ENCODE assay signal across 1 cellular context in the genomic region with DNA sequence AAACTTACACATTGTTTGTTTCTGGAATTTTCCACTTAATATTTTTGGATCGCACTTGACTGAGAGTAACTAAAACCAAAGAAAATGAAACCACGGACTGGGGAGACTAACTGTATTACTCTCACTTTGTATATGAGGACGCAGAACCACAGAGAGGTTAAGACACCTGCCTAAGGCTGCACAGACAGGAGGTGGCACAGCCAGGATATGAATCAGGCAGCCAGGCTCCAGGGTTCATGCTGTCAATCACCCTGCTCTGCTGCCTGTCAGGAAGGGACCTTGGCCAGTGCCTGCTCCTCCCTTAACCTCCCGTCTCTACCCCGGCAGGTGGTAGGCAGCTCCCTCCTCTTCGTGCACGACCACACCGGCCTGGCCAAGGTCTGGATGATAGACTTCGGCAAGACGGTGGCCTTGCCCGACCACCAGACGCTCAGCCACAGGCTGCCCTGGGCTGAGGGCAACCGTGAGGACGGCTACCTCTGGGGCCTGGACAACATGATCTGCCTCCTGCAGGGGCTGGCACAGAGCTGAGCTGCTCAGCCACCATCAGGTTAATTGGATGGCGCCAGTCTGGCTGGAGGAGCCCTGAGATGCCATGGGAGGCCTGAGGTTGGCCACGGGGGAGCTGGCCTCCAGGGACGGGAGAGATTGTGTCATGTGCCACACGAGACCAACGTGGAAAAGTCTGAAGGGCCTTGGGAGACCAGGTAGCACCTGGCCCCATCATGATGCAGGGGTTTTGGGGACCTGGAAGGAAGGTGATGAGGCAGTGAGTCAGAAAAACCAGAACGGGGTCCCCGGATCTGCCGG.
TF ChIP-seq lines count a peak whose summit lies in the region.

No MANE protein-coding gene starts in this region.

TF ChIP-seq in GM23338, 12 proteins besides CTCF, POLR2A, EP300 and RAD21:
- TF ChIP-seq ZNF114 (CRISPR knock-in tag; IDR thresholded peaks at IDR 0.05) (no peak), JUNB (IDR thresholded peaks at IDR 0.05; ENCODE audit: unreplicated experiment) (no peak), POLR2AphosphoS5 (IDR thresholded peaks at IDR 0.05; ENCODE audit: low read depth) (no peak), EZH2phosphoT487 (IDR thresholded peaks at IDR 0.05; ENCODE audit: unreplicated experiment) (no peak), ZNF331 (CRISPR knock-in tag; IDR thresholded peaks at IDR 0.05; ENCODE audit: low read depth) (no peak), NANOG (IDR thresholded peaks at IDR 0.05; ENCODE audit: borderline replicate concordance) (no peak), EZH2 (IDR thresholded peaks at IDR 0.05; ENCODE audit: low read depth, unreplicated experiment) (no peak), STAT1 (IDR thresholded peaks at IDR 0.05; ENCODE audit: unreplicated experiment) (no peak), CREB1 (CRISPR knock-in tag; IDR thresholded peaks at IDR 0.05; ENCODE audit: low read depth) (no peak)
- TF ChIP-seq, protein P1, sequence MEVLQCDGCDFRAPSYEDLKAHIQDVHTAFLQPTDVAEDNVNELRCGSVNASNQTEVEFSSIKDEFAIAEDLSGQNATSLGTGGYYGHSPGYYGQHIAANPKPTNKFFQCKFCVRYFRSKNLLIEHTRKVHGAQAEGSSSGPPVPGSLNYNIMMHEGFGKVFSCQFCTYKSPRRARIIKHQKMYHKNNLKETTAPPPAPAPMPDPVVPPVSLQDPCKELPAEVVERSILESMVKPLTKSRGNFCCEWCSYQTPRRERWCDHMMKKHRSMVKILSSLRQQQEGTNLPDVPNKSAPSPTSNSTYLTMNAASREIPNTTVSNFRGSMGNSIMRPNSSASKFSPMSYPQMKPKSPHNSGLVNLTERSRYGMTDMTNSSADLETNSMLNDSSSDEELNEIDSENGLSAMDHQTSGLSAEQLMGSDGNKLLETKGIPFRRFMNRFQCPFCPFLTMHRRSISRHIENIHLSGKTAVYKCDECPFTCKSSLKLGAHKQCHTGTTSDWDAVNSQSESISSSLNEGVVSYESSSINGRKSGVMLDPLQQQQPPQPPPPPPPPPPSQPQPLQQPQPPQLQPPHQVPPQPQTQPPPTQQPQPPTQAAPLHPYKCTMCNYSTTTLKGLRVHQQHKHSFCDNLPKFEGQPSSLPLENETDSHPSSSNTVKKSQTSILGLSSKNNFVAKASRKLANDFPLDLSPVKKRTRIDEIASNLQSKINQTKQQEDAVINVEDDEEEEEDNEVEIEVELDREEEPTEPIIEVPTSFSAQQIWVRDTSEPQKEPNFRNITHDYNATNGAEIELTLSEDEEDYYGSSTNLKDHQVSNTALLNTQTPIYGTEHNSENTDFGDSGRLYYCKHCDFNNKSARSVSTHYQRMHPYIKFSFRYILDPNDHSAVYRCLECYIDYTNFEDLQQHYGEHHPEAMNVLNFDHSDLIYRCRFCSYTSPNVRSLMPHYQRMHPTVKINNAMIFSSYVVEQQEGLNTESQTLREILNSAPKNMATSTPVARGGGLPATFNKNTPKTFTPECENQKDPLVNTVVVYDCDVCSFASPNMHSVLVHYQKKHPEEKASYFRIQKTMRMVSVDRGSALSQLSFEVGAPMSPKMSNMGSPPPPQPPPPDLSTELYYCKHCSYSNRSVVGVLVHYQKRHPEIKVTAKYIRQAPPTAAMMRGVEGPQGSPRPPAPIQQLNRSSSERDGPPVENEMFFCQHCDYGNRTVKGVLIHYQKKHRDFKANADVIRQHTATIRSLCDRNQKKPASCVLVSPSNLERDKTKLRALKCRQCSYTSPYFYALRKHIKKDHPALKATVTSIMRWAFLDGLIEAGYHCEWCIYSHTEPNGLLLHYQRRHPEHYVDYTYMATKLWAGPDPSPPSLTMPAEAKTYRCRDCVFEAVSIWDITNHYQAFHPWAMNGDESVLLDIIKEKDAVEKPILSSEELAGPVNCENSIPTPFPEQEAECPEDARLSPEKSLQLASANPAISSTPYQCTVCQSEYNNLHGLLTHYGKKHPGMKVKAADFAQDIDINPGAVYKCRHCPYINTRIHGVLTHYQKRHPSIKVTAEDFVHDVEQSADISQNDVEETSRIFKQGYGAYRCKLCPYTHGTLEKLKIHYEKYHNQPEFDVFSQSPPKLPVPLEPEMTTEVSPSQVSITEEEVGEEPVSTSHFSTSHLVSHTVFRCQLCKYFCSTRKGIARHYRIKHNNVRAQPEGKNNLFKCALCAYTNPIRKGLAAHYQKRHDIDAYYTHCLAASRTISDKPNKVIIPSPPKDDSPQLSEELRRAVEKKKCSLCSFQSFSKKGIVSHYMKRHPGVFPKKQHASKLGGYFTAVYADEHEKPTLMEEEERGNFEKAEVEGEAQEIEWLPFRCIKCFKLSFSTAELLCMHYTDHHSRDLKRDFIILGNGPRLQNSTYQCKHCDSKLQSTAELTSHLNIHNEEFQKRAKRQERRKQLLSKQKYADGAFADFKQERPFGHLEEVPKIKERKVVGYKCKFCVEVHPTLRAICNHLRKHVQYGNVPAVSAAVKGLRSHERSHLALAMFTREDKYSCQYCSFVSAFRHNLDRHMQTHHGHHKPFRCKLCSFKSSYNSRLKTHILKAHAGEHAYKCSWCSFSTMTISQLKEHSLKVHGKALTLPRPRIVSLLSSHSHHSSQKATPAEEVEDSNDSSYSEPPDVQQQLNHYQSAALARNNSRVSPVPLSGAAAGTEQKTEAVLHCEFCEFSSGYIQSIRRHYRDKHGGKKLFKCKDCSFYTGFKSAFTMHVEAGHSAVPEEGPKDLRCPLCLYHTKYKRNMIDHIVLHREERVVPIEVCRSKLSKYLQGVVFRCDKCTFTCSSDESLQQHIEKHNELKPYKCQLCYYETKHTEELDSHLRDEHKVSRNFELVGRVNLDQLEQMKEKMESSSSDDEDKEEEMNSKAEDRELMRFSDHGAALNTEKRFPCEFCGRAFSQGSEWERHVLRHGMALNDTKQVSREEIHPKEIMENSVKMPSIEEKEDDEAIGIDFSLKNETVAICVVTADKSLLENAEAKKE (CRISPR knock-in tag; IDR thresholded peaks at IDR 0.05): no peak
- TF ChIP-seq, protein P2, sequence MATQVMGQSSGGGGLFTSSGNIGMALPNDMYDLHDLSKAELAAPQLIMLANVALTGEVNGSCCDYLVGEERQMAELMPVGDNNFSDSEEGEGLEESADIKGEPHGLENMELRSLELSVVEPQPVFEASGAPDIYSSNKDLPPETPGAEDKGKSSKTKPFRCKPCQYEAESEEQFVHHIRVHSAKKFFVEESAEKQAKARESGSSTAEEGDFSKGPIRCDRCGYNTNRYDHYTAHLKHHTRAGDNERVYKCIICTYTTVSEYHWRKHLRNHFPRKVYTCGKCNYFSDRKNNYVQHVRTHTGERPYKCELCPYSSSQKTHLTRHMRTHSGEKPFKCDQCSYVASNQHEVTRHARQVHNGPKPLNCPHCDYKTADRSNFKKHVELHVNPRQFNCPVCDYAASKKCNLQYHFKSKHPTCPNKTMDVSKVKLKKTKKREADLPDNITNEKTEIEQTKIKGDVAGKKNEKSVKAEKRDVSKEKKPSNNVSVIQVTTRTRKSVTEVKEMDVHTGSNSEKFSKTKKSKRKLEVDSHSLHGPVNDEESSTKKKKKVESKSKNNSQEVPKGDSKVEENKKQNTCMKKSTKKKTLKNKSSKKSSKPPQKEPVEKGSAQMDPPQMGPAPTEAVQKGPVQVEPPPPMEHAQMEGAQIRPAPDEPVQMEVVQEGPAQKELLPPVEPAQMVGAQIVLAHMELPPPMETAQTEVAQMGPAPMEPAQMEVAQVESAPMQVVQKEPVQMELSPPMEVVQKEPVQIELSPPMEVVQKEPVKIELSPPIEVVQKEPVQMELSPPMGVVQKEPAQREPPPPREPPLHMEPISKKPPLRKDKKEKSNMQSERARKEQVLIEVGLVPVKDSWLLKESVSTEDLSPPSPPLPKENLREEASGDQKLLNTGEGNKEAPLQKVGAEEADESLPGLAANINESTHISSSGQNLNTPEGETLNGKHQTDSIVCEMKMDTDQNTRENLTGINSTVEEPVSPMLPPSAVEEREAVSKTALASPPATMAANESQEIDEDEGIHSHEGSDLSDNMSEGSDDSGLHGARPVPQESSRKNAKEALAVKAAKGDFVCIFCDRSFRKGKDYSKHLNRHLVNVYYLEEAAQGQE (IDR thresholded peaks at IDR 0.05; ENCODE audit: unreplicated experiment): no peak
- TF ChIP-seq, protein P3, sequence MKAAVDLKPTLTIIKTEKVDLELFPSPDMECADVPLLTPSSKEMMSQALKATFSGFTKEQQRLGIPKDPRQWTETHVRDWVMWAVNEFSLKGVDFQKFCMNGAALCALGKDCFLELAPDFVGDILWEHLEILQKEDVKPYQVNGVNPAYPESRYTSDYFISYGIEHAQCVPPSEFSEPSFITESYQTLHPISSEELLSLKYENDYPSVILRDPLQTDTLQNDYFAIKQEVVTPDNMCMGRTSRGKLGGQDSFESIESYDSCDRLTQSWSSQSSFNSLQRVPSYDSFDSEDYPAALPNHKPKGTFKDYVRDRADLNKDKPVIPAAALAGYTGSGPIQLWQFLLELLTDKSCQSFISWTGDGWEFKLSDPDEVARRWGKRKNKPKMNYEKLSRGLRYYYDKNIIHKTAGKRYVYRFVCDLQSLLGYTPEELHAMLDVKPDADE (IDR thresholded peaks at IDR 0.05): no peak
TF ChIP-seq in GM23338: peak in this region for 0.
